Comparison of ENCODE assay signal across 8 cellular contexts in genomic region chr2:229445013-229445412, GRCh38.
DNase-seq lines count a peak whose midpoint lies in the region; ATAC-seq and TF ChIP-seq lines count a peak whose summit lies in the region.

No MANE protein-coding gene starts in this region.

- H3K27ac ChIP-seq in CD4-positive, alpha-beta memory T cell (ENCODE audit: low read depth, low read length), result no peak overlapping the region

- DNase-seq in HK-2 (ENCODE audit: unreplicated experiment) (peak; percentile 34), astrocyte of the spinal cord (ENCODE audit: low read depth, low spot score) (peak; percentile 98), islet precursor cell (peak; percentile 88), stromal cell of bone marrow (ENCODE audit: low read depth) (peak; percentile 92), LoVo (ENCODE audit: low spot score) (no peak)
- DNase-seq in central memory CD4-positive, alpha-beta T cell, result no peak
- DNase-seq in CD4-positive, alpha-beta memory T cell, result no peak

- TF ChIP-seq CTCF in astrocyte of the spinal cord (IDR thresholded peaks at IDR 0.05; ENCODE audit: low read depth, low read length), result peak; percentile 11

- POLR2A ChIA-PET in CD4-positive, alpha-beta memory T cell (lab: Charles Lee; ENCODE audit: partially characterized antibody), result no interaction called here

- H3K36me3 Mint-ChIP-seq in CD4-positive, alpha-beta memory T cell, result no peaks in the 10 kb centered on the region

- H3K4me3 ChIP-seq in astrocyte of the spinal cord (ENCODE audit: low read depth, low read length), result no peak overlapping the region
- H3K4me3 ChIP-seq in CD4-positive, alpha-beta memory T cell (ENCODE audit: low read length in 2 of 2), result no peak overlapping the region

- no peaks in the 10 kb centered on the region for H3K4me1 Mint-ChIP-seq in CD4-positive, alpha-beta memory T cell

- ATAC-seq in GM19023 (IDR thresholded peaks at IDR 0.05; ENCODE audit: unreplicated experiment), result no peak

- H3K27me3 Mint-ChIP-seq in CD4-positive, alpha-beta memory T cell, result peaks cover 9 to 13% of the 10 kb centered on the region in 2 donors

- no peak overlapping the region for H3K4me3 Mint-ChIP-seq in CD4-positive, alpha-beta memory T cell

- H3K9me3 Mint-ChIP-seq in CD4-positive, alpha-beta memory T cell, result peaks cover 0 to 2% (median 0%) of the 10 kb centered on the region in 8 donors

- H3K36me3 ChIP-seq in CD4-positive, alpha-beta memory T cell (ENCODE audit: insufficient read depth, low read length), result no peaks in the 10 kb centered on the region

- in situ Hi-C loops in astrocyte of the spinal cord (cut with HindIII; ENCODE audit: low sequenced_read_pairs), result no loop called here

- CTCF ChIA-PET in CD4-positive, alpha-beta memory T cell (lab: Charles Lee; ENCODE audit: partially characterized antibody), result no interaction called here

- no peaks in the 10 kb centered on the region for H3K9me3 ChIP-seq in CD4-positive, alpha-beta memory T cell (ENCODE audit: control insufficient read depth in 1 of 2, low read length in 2 of 2)

- no peak overlapping the region for H3K27ac Mint-ChIP-seq in CD4-positive, alpha-beta memory T cell

- H3K27me3 ChIP-seq in CD4-positive, alpha-beta memory T cell (ENCODE audit: insufficient read depth, low read length), result no peaks in the 10 kb centered on the region

- intact Hi-C loops in CD4-positive, alpha-beta memory T cell (cut with micrococcal nuclease), result no loop called here

- H3K4me1 ChIP-seq in CD4-positive, alpha-beta memory T cell (ENCODE audit: insufficient read depth, low read length), result no peaks in the 10 kb centered on the region

Comparison
In these comparisons a context has a peak if more than half of its experiments do, and no peak if none do; other contexts are left out.
1. DNase-seq: peak in HK-2 (single experiment), astrocyte of the spinal cord (single experiment), islet precursor cell (single experiment) and stromal cell of bone marrow (single experiment); none in central memory CD4-positive, alpha-beta T cell (single experiment), LoVo (single experiment) and CD4-positive, alpha-beta memory T cell (0 of 5).